In the genomic region with DNA sequence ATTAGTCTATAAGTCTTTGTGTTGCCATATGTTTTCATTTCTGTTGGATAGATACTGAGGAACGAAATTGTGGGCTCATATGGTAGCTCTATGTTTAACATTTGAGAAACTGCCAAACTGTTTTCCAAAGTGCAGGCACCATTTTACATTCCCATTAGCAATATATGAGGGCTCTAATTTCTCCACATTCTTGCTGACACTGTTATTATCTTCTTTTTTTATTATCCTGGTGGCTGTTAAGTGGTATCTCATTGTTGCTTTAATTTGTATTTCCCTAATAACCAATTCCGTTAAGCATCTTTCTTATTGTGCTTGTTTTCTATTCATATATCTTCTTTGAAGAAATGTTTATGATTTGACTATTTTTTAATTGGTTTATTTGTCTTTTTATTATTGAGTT, we compare ENCODE assay signal across 8 cellular contexts. TPM values are rescaled to one million over a fixed set of nuclear protein-coding genes. Genes with fewer than 3 reads are reported as not detected.
DNase-seq lines count a peak whose midpoint lies in the region; ATAC-seq, FAIRE-seq and TF ChIP-seq lines count a peak whose summit lies in the region.

No MANE protein-coding gene starts in this region.

- no peak overlapping the region for H3K9ac ChIP-seq in PC-3 (ENCODE audit: low read length)
- no peak overlapping the region for H3K9ac ChIP-seq in skeletal muscle tissue (ENCODE audit: low read depth in 1 of 3, low read length in 3 of 3)
- H3K9ac ChIP-seq in colonic mucosa (ENCODE audit: low read depth in 2 of 2, low read length in 2 of 2), result no peak overlapping the region

- H3K4me3 ChIP-seq in GM12864 (ENCODE audit: low read depth, low read length), result peak overlapping the region; percentile 73; the same call in 1 of the 2 replicates
- peak overlapping the region; percentile 68 for H3K4me3 ChIP-seq in PC-3 (ENCODE audit: low read length)
- H3K4me3 ChIP-seq in skeletal muscle tissue (ENCODE audit: low read length in 3 of 3), result no peak overlapping the region
- H3K4me3 ChIP-seq in colonic mucosa, result no peak overlapping the region

- no peak for ATAC-seq in PC-3

- H3K4me2 ChIP-seq in PC-3 (ENCODE audit: low read length), result peak overlapping the region; percentile 87

- peak overlapping the region; percentile 90; the same call in 1 of the 2 replicates for H2AFZ ChIP-seq in PC-3 (ENCODE audit: low read length)

- CTCF ChIA-PET in PC-3 (lab: Charles Lee), result no interaction called here

- TF ChIP-seq CTCF in GM12864 (IDR thresholded peaks at IDR 0.05; ENCODE audit: low read depth, low read length, missing control alignments), result no peak
- no peak for TF ChIP-seq CTCF in PC-3 (conservative IDR thresholded peaks at IDR 0.05; ENCODE audit: low read depth, low read length)
- no peak for TF ChIP-seq CTCF in colonic mucosa (IDR thresholded peaks at IDR 0.05)

- H3K27me3 ChIP-seq in PC-3 (ENCODE audit: low read length), result no peaks in the 10 kb centered on the region
- no peaks in the 10 kb centered on the region for H3K27me3 ChIP-seq in skeletal muscle tissue (ENCODE audit: control insufficient read depth in 3 of 3, insufficient read depth in 3 of 3, low read length in 3 of 3)
- H3K27me3 ChIP-seq in colonic mucosa, result no peaks in the 10 kb centered on the region

- POLR2A ChIA-PET in PC-3 (lab: Charles Lee; ENCODE audit: unreplicated experiment), result no interaction called here

- intact Hi-C loops in PC-3 (cut with micrococcal nuclease) (no loop called here), colonic mucosa (cut with DNase I) (no loop called here)

- H3F3A ChIP-seq in PC-3 (ENCODE audit: low read length, unreplicated experiment), result no peaks in the 10 kb centered on the region

- H3K9me3 ChIP-seq in PC-3 (ENCODE audit: low read length) (no peaks in the 10 kb centered on the region), skeletal muscle tissue (ENCODE audit: control insufficient read depth in 3 of 3, low read length in 3 of 3) (no peaks in the 10 kb centered on the region), colonic mucosa (no peaks in the 10 kb centered on the region)

- no peak overlapping the region for H3K27ac ChIP-seq in PC-3 (ENCODE audit: low read length)
- peak overlapping the region; percentile 53 for H3K27ac ChIP-seq in skeletal muscle tissue (ENCODE audit: low read depth, low read length)
- no peak overlapping the region for H3K27ac ChIP-seq in colonic mucosa

- peaks cover 31% of the 10 kb centered on the region for H3K79me2 ChIP-seq in PC-3 (ENCODE audit: low read length)

- H3K4me1 ChIP-seq in PC-3 (ENCODE audit: insufficient read depth, low read length) (peaks cover 21% of the 10 kb centered on the region; the same call in 1 of the 2 replicates), skeletal muscle tissue (ENCODE audit: control insufficient read depth in 3 of 3, insufficient read depth in 3 of 3, low read length in 3 of 3) (peaks cover 21 to 26% (median 23%) of the 10 kb centered on the region in 3 donors), colonic mucosa (no peaks in the 10 kb centered on the region)

- no peaks in the 10 kb centered on the region for H3K9me2 ChIP-seq in PC-3 (replicated peaks; ENCODE audit: low read length)

- BruUV-seq in PC-3 (replicated peaks; lab: Mats Ljungman, UMichigan), result no TSS peak

- H4K20me1 ChIP-seq in PC-3 (ENCODE audit: low read length), result no peaks in the 10 kb centered on the region

- DNase-seq in GM12864 (ENCODE audit: low read depth), result no peak
- DNase-seq in PC-3, result no peak
- DNase-seq in NCI-H1694 (lab: John Stamatoyannopoulos, UW), result no peak
- no peak for DNase-seq in stimulated activated CD4-positive, alpha-beta T cell treated with anti-CD3 and anti-CD28 coated beads, Interleukin-1b, Interleukin-23, amount 100 ng/mL, for 48 hours
- no peak for DNase-seq in C1 segment of cervical spinal cord (lab: John Stamatoyannopoulos, UW)
- no peak for DNase-seq in colonic mucosa

- no peaks in the 10 kb centered on the region for H3K36me3 ChIP-seq in PC-3 (ENCODE audit: low read depth, low read length)
- peaks cover 0 to 10% (median 3%) of the 10 kb centered on the region in 3 donors for H3K36me3 ChIP-seq in skeletal muscle tissue (ENCODE audit: control insufficient read depth in 3 of 3, insufficient read depth in 3 of 3, low read length in 3 of 3)
- no peaks in the 10 kb centered on the region for H3K36me3 ChIP-seq in colonic mucosa

- peak; percentile 55 for FAIRE-seq in endometrium (lab: Jason Lieb, UNC)

RNA-seq across cellular contexts. Expression of a gene that starts 1.9 kb away (rescaled TPM):
- total RNA-seq in PC-3 (2014; rRNA removed), result 21.5 and 21.9 TPM in 2 replicates
- total RNA-seq in skeletal muscle tissue, result 58.5 TPM
- total RNA-seq in colonic mucosa, result 10 to 100 TPM; 18.2 to 21.7 TPM

Comparison
In these comparisons a context has a peak if more than half of its experiments do, and no peak if none do; other contexts are left out.
1. H3K4me3 ChIP-seq: peak in GM12864 (single experiment) and PC-3 (single experiment); none in skeletal muscle tissue (0 of 3) and colonic mucosa (single experiment).